In genomic region chr6:135251964-135252429, GRCh38 we compare ENCODE assay signal across 14 cellular contexts.
A peak's percentile ranks its signal among the peaks of the same experiment; 100 is the strongest.
DNase-seq lines count a peak whose midpoint lies in the region; ATAC-seq, FAIRE-seq and TF ChIP-seq lines count a peak whose summit lies in the region.
"Had no signal": no experiment of that assay in that cellular context is flagged by ENCODE, and none has a peak within 500 bp of the region (broad histone marks: within the 10 kb centered on the region; RNA-seq: fewer than 3 reads in every experiment).

No MANE protein-coding gene starts in this region.

- no peak overlapping the region for H3K27ac Mint-ChIP-seq in activated CD8-positive, alpha-beta T cell treated with anti-CD3 and anti-CD28 coated beads for 36 hours
- no peak overlapping the region for H3K27ac Mint-ChIP-seq in activated CD8-positive, alpha-beta T cell treated with anti-CD3 and anti-CD28 coated beads, Interleukin-2, amount 10 ng/mL, durations not matched to agents 7 days and 5 days

- no peaks in the 10 kb centered on the region for H3K9me3 ChIP-seq in small intestine (ENCODE audit: control insufficient read depth, low read depth)
- H3K9me3 ChIP-seq: thoracic aorta had no signal

- 51 to 63% (median 60%) methylated on average over 8 of the region's 8 CpGs for WGBS in small intestine, 3 donors

- H3K27me3 ChIP-seq in small intestine (ENCODE audit: control insufficient read depth in 2 of 2, insufficient read depth in 2 of 2, low read length in 2 of 2): no peaks in the 10 kb centered on the region

- POLR2A ChIA-PET in activated CD8-positive, alpha-beta T cell treated with anti-CD3 and anti-CD28 coated beads for 36 hours (lab: Charles Lee): no interaction called here
- POLR2A ChIA-PET in activated CD8-positive, alpha-beta T cell treated with anti-CD3 and anti-CD28 coated beads, Interleukin-2, amount 10 ng/mL, durations not matched to agents 7 days and 5 days (lab: Charles Lee): no interaction called here

- no peaks in the 10 kb centered on the region for H3K9me3 Mint-ChIP-seq in activated CD8-positive, alpha-beta T cell treated with anti-CD3 and anti-CD28 coated beads for 36 hours
- H3K9me3 Mint-ChIP-seq in activated CD8-positive, alpha-beta T cell treated with anti-CD3 and anti-CD28 coated beads, Interleukin-2, amount 10 ng/mL, durations not matched to agents 7 days and 5 days (ENCODE audit: insufficient read depth): no peaks in the 10 kb centered on the region

- CTCF ChIA-PET in activated CD8-positive, alpha-beta T cell treated with anti-CD3 and anti-CD28 coated beads for 36 hours (lab: Charles Lee): no interaction called here
- CTCF ChIA-PET in activated CD8-positive, alpha-beta T cell treated with anti-CD3 and anti-CD28 coated beads, Interleukin-2, amount 10 ng/mL, durations not matched to agents 7 days and 5 days (lab: Charles Lee): no interaction called here

- TF ChIP-seq CTCF in activated CD8-positive, alpha-beta T cell treated with anti-CD3 and anti-CD28 coated beads for 36 hours (IDR thresholded peaks at IDR 0.05): no peak

- H3K36me3 Mint-ChIP-seq in activated CD8-positive, alpha-beta T cell treated with anti-CD3 and anti-CD28 coated beads for 36 hours (ENCODE audit: low read depth): no peaks in the 10 kb centered on the region
- no peaks in the 10 kb centered on the region for H3K36me3 Mint-ChIP-seq in activated CD8-positive, alpha-beta T cell treated with anti-CD3 and anti-CD28 coated beads, Interleukin-2, amount 10 ng/mL, durations not matched to agents 7 days and 5 days (ENCODE audit: low read depth)

- ATAC-seq in activated CD8-positive, alpha-beta T cell treated with anti-CD3 and anti-CD28 coated beads for 36 hours: peak; percentile 69
- no peak for ATAC-seq in activated CD8-positive, alpha-beta T cell treated with anti-CD3 and anti-CD28 coated beads, Interleukin-2, amount 10 ng/mL, durations not matched to agents 7 days and 5 days

- DNase-seq in activated CD8-positive, alpha-beta T cell treated with anti-CD3 and anti-CD28 coated beads for 36 hours: peak; percentile 40
- no peak for DNase-seq in activated CD8-positive, alpha-beta T cell treated with anti-CD3 and anti-CD28 coated beads, Interleukin-2, amount 10 ng/mL, durations not matched to agents 7 days and 5 days
- peak; percentile 47 for DNase-seq in M059J (ENCODE audit: low read depth)
- peak; percentile 14 for DNase-seq in fibroblast of peridontal ligament (ENCODE audit: extremely low read depth)
- peak; percentile 31 for DNase-seq in small intestine
- no peak for DNase-seq in middle frontal gyrus (ENCODE audit: extremely low spot score, low spot score)
- no peak for DNase-seq in NCI-H1436 treated with DMSO at 0.1 percent for 48 hours (lab: John Stamatoyannopoulos, UW)
- DNase-seq in activated CD4-positive, alpha-beta T cell treated with anti-CD3 and anti-CD28 coated beads, Interleukin-2, amount 50 U/mL, for 1 hour: no peak
- DNase-seq: activated gamma-delta T cell treated with Interleukin-2 at 50 U/mL for 16 hours, cortex of kidney, Karpas-422, posterior cingulate gyrus had no signal

- H3K27me3 Mint-ChIP-seq in activated CD8-positive, alpha-beta T cell treated with anti-CD3 and anti-CD28 coated beads for 36 hours: no peaks in the 10 kb centered on the region
- no peaks in the 10 kb centered on the region for H3K27me3 Mint-ChIP-seq in activated CD8-positive, alpha-beta T cell treated with anti-CD3 and anti-CD28 coated beads, Interleukin-2, amount 10 ng/mL, durations not matched to agents 7 days and 5 days (ENCODE audit: low read depth)

- H3K4me1 ChIP-seq in small intestine (ENCODE audit: control insufficient read depth in 2 of 2, insufficient read depth in 1 of 2, low read depth in 1 of 2, low read length in 1 of 2): peaks cover 0 to 5% of the 10 kb centered on the region in 2 donors

- H3K4me3 ChIP-seq in small intestine (ENCODE audit: low read depth in 1 of 2, low read length in 2 of 2): no peak overlapping the region
- H3K4me3 ChIP-seq: lung, thoracic aorta had no signal

- no peaks in the 10 kb centered on the region for H3K36me3 ChIP-seq in small intestine (ENCODE audit: control insufficient read depth in 2 of 2, insufficient read depth in 2 of 2, low read length in 2 of 2)
- H3K36me3 ChIP-seq: thoracic aorta had no signal

- H3K4me1 Mint-ChIP-seq in activated CD8-positive, alpha-beta T cell treated with anti-CD3 and anti-CD28 coated beads for 36 hours (ENCODE audit: low read depth): no peaks in the 10 kb centered on the region
- H3K4me1 Mint-ChIP-seq in activated CD8-positive, alpha-beta T cell treated with anti-CD3 and anti-CD28 coated beads, Interleukin-2, amount 10 ng/mL, durations not matched to agents 7 days and 5 days (ENCODE audit: low read depth): no peaks in the 10 kb centered on the region

- H3K27ac ChIP-seq in small intestine (ENCODE audit: low read depth in 1 of 2, low read length in 1 of 2): peak overlapping the region in 1 of 2 donors; percentile 75
- H3K27ac ChIP-seq: thoracic aorta had no signal

- no peak overlapping the region for H3K4me3 Mint-ChIP-seq in activated CD8-positive, alpha-beta T cell treated with anti-CD3 and anti-CD28 coated beads for 36 hours
- no peak overlapping the region for H3K4me3 Mint-ChIP-seq in activated CD8-positive, alpha-beta T cell treated with anti-CD3 and anti-CD28 coated beads, Interleukin-2, amount 10 ng/mL, durations not matched to agents 7 days and 5 days

- intact Hi-C loops in activated CD8-positive, alpha-beta T cell treated with anti-CD3 and anti-CD28 coated beads for 36 hours (cut with micrococcal nuclease): no loop called here

- no peak for FAIRE-seq in small intestine (lab: Jason Lieb, UNC)

Comparison
In these comparisons a context has a peak if more than half of its experiments do, and no peak if none do; other contexts are left out.
1. DNase-seq: peak in activated CD8-positive, alpha-beta T cell treated with anti-CD3 and anti-CD28 coated beads for 36 hours (single experiment), M059J (single experiment), fibroblast of peridontal ligament (single experiment) and small intestine (single experiment); none in activated CD8-positive, alpha-beta T cell treated with anti-CD3 and anti-CD28 coated beads, Interleukin-2, amount 10 ng/mL, durations not matched to agents 7 days and 5 days (single experiment), middle frontal gyrus (single experiment), NCI-H1436 treated with DMSO at 0.1 percent for 48 hours (single experiment) and activated CD4-positive, alpha-beta T cell treated with anti-CD3 and anti-CD28 coated beads, Interleukin-2, amount 50 U/mL, for 1 hour (single experiment).